In the genomic region with DNA sequence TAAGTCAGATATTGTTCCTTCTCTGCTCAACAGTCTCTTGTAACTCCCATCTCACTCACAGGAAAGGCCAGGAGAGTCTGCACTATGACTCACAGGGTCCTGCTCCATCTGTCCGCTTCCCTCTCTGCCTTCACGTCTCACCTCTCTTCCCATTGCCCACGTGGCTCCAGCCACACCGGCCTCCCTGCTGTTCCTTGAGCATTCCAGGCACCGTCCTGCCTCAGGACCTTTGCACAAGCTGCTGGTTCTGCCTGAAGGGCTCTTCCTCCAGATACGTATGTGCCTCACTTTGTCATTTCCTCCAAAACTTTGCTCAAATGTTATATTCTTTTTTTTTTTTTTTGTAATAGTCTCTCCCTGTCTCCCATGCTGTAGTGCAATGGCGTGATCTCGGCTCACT, we compare ENCODE assay signal across 16 cellular contexts. TPM values are rescaled to one million over a fixed set of nuclear protein-coding genes. Genes with fewer than 3 reads are reported as not detected.
"Had no signal": no experiment of that assay in that cellular context is flagged by ENCODE, and none has a peak within 500 bp of the region (broad histone marks: within the 10 kb centered on the region; RNA-seq: fewer than 3 reads in every experiment).

No MANE protein-coding gene starts in this region.

RNA-seq across cellular contexts. Expression of gene GPR32, which starts 14.0 kb away (rescaled TPM):
- total RNA-seq: activated CD4-positive, alpha-beta memory T cell treated with anti-CD3 and anti-CD28 coated beads, Interleukin-2, amount 10 ng/mL, durations not matched to agents 7 days and 5 days; activated CD4-positive, alpha-beta T cell treated with anti-CD3 and anti-CD28 coated beads, Interleukin-2, amount 10 ng/mL, durations not matched to agents 7 days and 5 days; activated naive CD4-positive, alpha-beta T cell treated with anti-CD3 and anti-CD28 coated beads, Interleukin-2, amount 50 U/mL, for 72 hours; activated naive CD8-positive, alpha-beta T cell treated with anti-CD3 and anti-CD28 coated beads, Interleukin-2, amount 10 ng/mL, durations not matched to agents 7 days and 5 days; activated T-cell treated with anti-CD3 and anti-CD28 coated beads, Interleukin-2, amount 50 U/mL, for 72 hours; ascending aorta; breast epithelium; cardiac muscle cell; colonic mucosa; dorsolateral prefrontal cortex; endodermal cell; esophagus muscularis mucosa; foreskin keratinocyte; gastrocnemius medialis; heart right ventricle; hepatocyte had no signal
- polyA plus RNA-seq: cardiac muscle cell, foreskin keratinocyte, heart right ventricle, hepatocyte had no signal

RNA-seq across cellular contexts. Expression of gene CLEC11A, which starts 33.1 kb away (rescaled TPM):
- total RNA-seq: ascending aorta had no signal

RNA-seq across cellular contexts. Expression of gene ACP4, which starts 34.0 kb away (rescaled TPM):
- total RNA-seq: activated CD4-positive, alpha-beta memory T cell treated with anti-CD3 and anti-CD28 coated beads, Interleukin-2, amount 10 ng/mL, durations not matched to agents 7 days and 5 days; activated CD4-positive, alpha-beta T cell treated with anti-CD3 and anti-CD28 coated beads, Interleukin-2, amount 10 ng/mL, durations not matched to agents 7 days and 5 days; activated naive CD4-positive, alpha-beta T cell treated with anti-CD3 and anti-CD28 coated beads, Interleukin-2, amount 50 U/mL, for 72 hours; activated naive CD8-positive, alpha-beta T cell treated with anti-CD3 and anti-CD28 coated beads, Interleukin-2, amount 10 ng/mL, durations not matched to agents 7 days and 5 days; activated T-cell treated with anti-CD3 and anti-CD28 coated beads, Interleukin-2, amount 50 U/mL, for 72 hours; ascending aorta; breast epithelium; cardiac muscle cell; colonic mucosa; dorsolateral prefrontal cortex; endodermal cell; esophagus muscularis mucosa; foreskin keratinocyte; gastrocnemius medialis; heart right ventricle; hepatocyte had no signal
- polyA plus RNA-seq: foreskin keratinocyte, heart right ventricle, hepatocyte had no signal

RNA-seq across cellular contexts. Expression of gene SHANK1, which starts 36.6 kb away (rescaled TPM):
- total RNA-seq: activated CD4-positive, alpha-beta memory T cell treated with anti-CD3 and anti-CD28 coated beads, Interleukin-2, amount 10 ng/mL, durations not matched to agents 7 days and 5 days; activated CD4-positive, alpha-beta T cell treated with anti-CD3 and anti-CD28 coated beads, Interleukin-2, amount 10 ng/mL, durations not matched to agents 7 days and 5 days; activated naive CD8-positive, alpha-beta T cell treated with anti-CD3 and anti-CD28 coated beads, Interleukin-2, amount 10 ng/mL, durations not matched to agents 7 days and 5 days had no signal
